Comparison of ENCODE assay signal across 29 cellular contexts in genomic region chr1:247574664-247575063, GRCh38. TPM values are rescaled to one million over a fixed set of nuclear protein-coding genes. Genes with fewer than 3 reads are reported as not detected.
"Had no signal": no experiment of that assay in that cellular context is flagged by ENCODE, and none has a peak within 500 bp of the region (broad histone marks: within the 10 kb centered on the region; RNA-seq: fewer than 3 reads in every experiment).

No MANE protein-coding gene starts in this region.

- H3K36me3 ChIP-seq: esophagus muscularis mucosa, gastroesophageal sphincter, heart left ventricle, ovary, sigmoid colon, thoracic aorta, tibial nerve, upper lobe of right lung, uterus had no signal

- H3K4me1 ChIP-seq: esophagus muscularis mucosa, foreskin keratinocyte, gastroesophageal sphincter, heart left ventricle, psoas muscle, sigmoid colon, tibial nerve, upper lobe of right lung, uterus had no signal

- H3K27me3 ChIP-seq: foreskin keratinocyte, heart left ventricle, hepatocyte, ovary, sigmoid colon, tibial nerve, upper lobe of right lung, uterus had no signal

- H3K4me3 ChIP-seq: esophagus muscularis mucosa, gastroesophageal sphincter, heart left ventricle, hepatocyte, lung, ovary, psoas muscle, sigmoid colon, thoracic aorta, tibial nerve, upper lobe of right lung, uterus had no signal

- H3K27ac ChIP-seq: esophagus muscularis mucosa, foreskin keratinocyte, gastroesophageal sphincter, heart left ventricle, hepatocyte, ovary, psoas muscle, sigmoid colon, thoracic aorta, tibial nerve, upper lobe of right lung, uterus had no signal

- H3K9me3 ChIP-seq: esophagus muscularis mucosa, ovary, psoas muscle, sigmoid colon, thoracic aorta, upper lobe of right lung, uterus had no signal

- DNase-seq: effector CD8-positive, alpha-beta T cell; endodermal cell; foreskin keratinocyte; heart left ventricle; kidney; natural killer cell; occipital lobe; ovary; posterior cingulate gyrus; psoas muscle; right cardiac atrium; sigmoid colon; stimulated activated CD4-positive, alpha-beta T cell treated with anti-CD3 and anti-CD28 coated beads, Interleukin-4, amount 100 ng/mL, for 4 hours; stimulated activated naive B cell treated with anti-CD40 and anti-IgM and Interleukin-4, amounts not matched to agents 10 μg/mL and 1 μg/mL and 100 μg/mL, for 72 hours; upper lobe of right lung; uterus had no signal

RNA-seq across cellular contexts. Expression of gene OR2G2, which starts 13.5 kb away (rescaled TPM):
- total RNA-seq: endodermal cell, epithelial cell of proximal tubule, esophagus muscularis mucosa, fibroblast of lung, foreskin keratinocyte, gastroesophageal sphincter, heart left ventricle, hepatocyte, kidney, left lobe of liver, liver, lung, mononuclear cell, natural killer cell, occipital lobe, ovary, psoas muscle, renal cortical epithelial cell, right cardiac atrium, sigmoid colon, skeletal muscle tissue, thoracic aorta, tibial nerve, upper lobe of right lung, uterus had no signal

RNA-seq across cellular contexts. Expression of gene GCSAML, which starts 25.7 kb away (rescaled TPM):
- total RNA-seq: endodermal cell, epithelial cell of proximal tubule, fibroblast of lung, foreskin keratinocyte, hepatocyte, left lobe of liver, renal cortical epithelial cell had no signal

RNA-seq across cellular contexts. Expression of gene OR2G3, which starts 30.7 kb away (rescaled TPM):
- total RNA-seq: endodermal cell, epithelial cell of proximal tubule, esophagus muscularis mucosa, fibroblast of lung, foreskin keratinocyte, gastroesophageal sphincter, heart left ventricle, hepatocyte, kidney, left lobe of liver, liver, lung, mononuclear cell, natural killer cell, occipital lobe, ovary, psoas muscle, renal cortical epithelial cell, right cardiac atrium, sigmoid colon, skeletal muscle tissue, thoracic aorta, tibial nerve, upper lobe of right lung, uterus had no signal

RNA-seq across cellular contexts. Expression of gene OR2C3, which starts 38.4 kb away (rescaled TPM):
- total RNA-seq: endodermal cell, epithelial cell of proximal tubule, esophagus muscularis mucosa, fibroblast of lung, foreskin keratinocyte, hepatocyte, left lobe of liver, natural killer cell, occipital lobe, psoas muscle, sigmoid colon, thoracic aorta, upper lobe of right lung had no signal
